1 cellular context compared by ENCODE assay signal in genomic region chr2:238906936-238907716, GRCh38.
TF ChIP-seq lines count a peak whose summit lies in the region.

No MANE protein-coding gene starts in this region.

TF ChIP-seq in GM23338, 12 proteins besides CTCF, POLR2A, EP300 and RAD21 (continued from another document):
- TF ChIP-seq REST (IDR thresholded peaks at IDR 0.05; ENCODE audit: unreplicated experiment): no peak
- TF ChIP-seq ZNF462 (CRISPR knock-in tag; IDR thresholded peaks at IDR 0.05): no peak
- no peak for TF ChIP-seq STAT1 (IDR thresholded peaks at IDR 0.05; ENCODE audit: unreplicated experiment)
- no peak for TF ChIP-seq ETS1 (IDR thresholded peaks at IDR 0.05)
- no peak for TF ChIP-seq POLR2AphosphoS5 (IDR thresholded peaks at IDR 0.05; ENCODE audit: low read depth)
- TF ChIP-seq NANOG (IDR thresholded peaks at IDR 0.05; ENCODE audit: borderline replicate concordance): no peak
- no peak for TF ChIP-seq ZNF331 (CRISPR knock-in tag; IDR thresholded peaks at IDR 0.05; ENCODE audit: low read depth)
- no peak for TF ChIP-seq EZH2phosphoT487 (IDR thresholded peaks at IDR 0.05; ENCODE audit: unreplicated experiment)
TF ChIP-seq in GM23338: peak in this region for 0.
